Comparison of ENCODE assay signal across 11 cellular contexts in genomic region chr15:47374222-47374621, GRCh38.
DNase-seq lines count a peak whose midpoint lies in the region; ATAC-seq and TF ChIP-seq lines count a peak whose summit lies in the region.
"Had no signal": no experiment of that assay in that cellular context is flagged by ENCODE, and none has a peak within 500 bp of the region (broad histone marks: within the 10 kb centered on the region; RNA-seq: fewer than 3 reads in every experiment).

No MANE protein-coding gene starts in this region.

- H3K4me1 ChIP-seq in gastrocnemius medialis (no peaks in the 10 kb centered on the region), spleen (no peaks in the 10 kb centered on the region)

- intact Hi-C loops in gastrocnemius medialis (cut with DNase I; ENCODE audit: low total_unique reads) (no loop called here), spleen (cut with DNase I; ENCODE audit: low total_unique reads) (no loop called here)

- no peaks in the 10 kb centered on the region for H3K9me3 ChIP-seq in gastrocnemius medialis
- H3K9me3 ChIP-seq in spleen: no peaks in the 10 kb centered on the region

- in situ Hi-C loops in gastrocnemius medialis (cut with MboI; ENCODE audit: low sequenced_read_pairs in 4 of 4): no loop called here

- no peak overlapping the region for H3K27ac ChIP-seq in gastrocnemius medialis
- H3K27ac ChIP-seq in spleen: no peak overlapping the region

- H3K36me3 ChIP-seq in gastrocnemius medialis (no peaks in the 10 kb centered on the region), spleen (no peaks in the 10 kb centered on the region)

- TF ChIP-seq POLR2A in gastrocnemius medialis (IDR thresholded peaks at IDR 0.05): no peak
- TF ChIP-seq POLR2A in spleen (IDR thresholded peaks at IDR 0.05): no peak

- peak; percentile 52 for TF ChIP-seq CTCF in retinal pigment epithelial cell (conservative IDR thresholded peaks at IDR 0.05; ENCODE audit: low read depth, low read length)
- TF ChIP-seq CTCF in gastrocnemius medialis (IDR thresholded peaks at IDR 0.05 in 4 of 5, conservative IDR thresholded peaks at IDR 0.05 in 1 of 5): no peak
- TF ChIP-seq CTCF in spleen (IDR thresholded peaks at IDR 0.05 in 8 of 11, conservative IDR thresholded peaks at IDR 0.05 in 3 of 11): no peak

- H3K27me3 ChIP-seq in gastrocnemius medialis (no peaks in the 10 kb centered on the region), spleen (replicated peaks in 1 of 7) (no peaks in the 10 kb centered on the region)

- DNase-seq in NCI-H1694 treated with DMSO at 0.1 percent for 48 hours (lab: John Stamatoyannopoulos, UW) (peak; percentile 1), NCI-H1694 (lab: John Stamatoyannopoulos, UW) (no peak), NCI-H524 (lab: John Stamatoyannopoulos, UW) (peak; percentile 73 to 86), dermis blood vessel endothelial cell (peak; percentile 66), retinal pigment epithelial cell (ENCODE audit: low read depth) (no peak), gastrocnemius medialis (no peak), spleen (no peak)
- DNase-seq: central memory CD4-positive, alpha-beta T cell; NCI-H1092 treated with DMSO at 0.1 percent for 48 hours; stimulated activated CD4-positive, alpha-beta T cell treated with anti-CD3 and anti-CD28 coated beads, Interleukin-2, amount 100 ng/mL, for 24 hours had no signal

- WGBS in spleen, 5 donors: 28 to 44% (median 36%) methylated on average over 1 of the region's 1 CpG

- no peak overlapping the region for H3K4me3 ChIP-seq in retinal pigment epithelial cell (ENCODE audit: low read length)
- no peak overlapping the region for H3K4me3 ChIP-seq in gastrocnemius medialis
- no peak overlapping the region for H3K4me3 ChIP-seq in spleen

- no peak for ATAC-seq in gastrocnemius medialis
- no peak for ATAC-seq in GM19324 (IDR thresholded peaks at IDR 0.05; ENCODE audit: low FRiP score, unreplicated experiment)

Comparison
In these comparisons a context has a peak if more than half of its experiments do, and no peak if none do; other contexts are left out.
1. DNase-seq: peak in NCI-H1694 treated with DMSO at 0.1 percent for 48 hours (single experiment), NCI-H524 (2 of 2) and dermis blood vessel endothelial cell (single experiment); none in NCI-H1694 (single experiment), retinal pigment epithelial cell (single experiment), gastrocnemius medialis (0 of 2) and spleen (single experiment).